In the genomic region with DNA sequence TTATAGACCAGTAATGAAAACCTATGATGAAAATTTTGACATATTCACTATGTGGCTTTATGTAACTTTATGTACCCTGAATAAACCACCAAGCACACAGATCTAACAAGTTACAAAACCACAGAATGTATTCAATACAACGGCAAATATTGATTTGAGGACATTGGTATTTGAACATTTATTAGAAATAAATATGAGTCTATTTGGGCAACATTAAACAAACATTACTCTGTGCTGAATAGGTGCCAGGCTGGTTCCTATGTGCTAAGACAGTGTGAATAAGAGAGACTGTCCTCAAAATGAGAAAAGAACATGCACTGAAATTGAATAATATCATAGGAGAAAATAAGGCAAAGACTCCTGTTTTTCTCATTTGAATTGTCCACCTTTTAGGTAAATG, we compare ENCODE assay signal across 19 cellular contexts.
DNase-seq lines count a peak whose midpoint lies in the region; ATAC-seq, FAIRE-seq and TF ChIP-seq lines count a peak whose summit lies in the region.
"Had no signal": no experiment of that assay in that cellular context is flagged by ENCODE, and none has a peak within 500 bp of the region (broad histone marks: within the 10 kb centered on the region; RNA-seq: fewer than 3 reads in every experiment).

No MANE protein-coding gene starts in this region.

- no peak for TF ChIP-seq CTCF in 22Rv1 (IDR thresholded peaks at IDR 0.05)

- FAIRE-seq in RCC 7860 (lab: Jason Lieb, UNC) = no peak
- FAIRE-seq: GM19239, H54, HepG2, HTR-8/SVneo had no signal

- no peak for ATAC-seq in GM21360 (IDR thresholded peaks at IDR 0.05; ENCODE audit: unreplicated experiment)
- ATAC-seq: HCT116, HepG2 had no signal

- H3K27ac ChIP-seq in 22Rv1 = peak overlapping the region; percentile 74

- DNase-seq in NCI-H1092 treated with DMSO at 0.1 percent for 48 hours (lab: John Stamatoyannopoulos, UW) (peak; percentile 72), NCI-H1092 (lab: John Stamatoyannopoulos, UW) (no peak), NCI-H1930 (lab: John Stamatoyannopoulos, UW) (peak; percentile 90), NCI-H774 (lab: John Stamatoyannopoulos, UW) (peak; percentile 47), RCC 7860 (ENCODE audit: low spot score) (no peak), LoVo (ENCODE audit: low spot score) (no peak)
- DNase-seq: ACHN; C1 segment of cervical spinal cord; Calu3; CD4-positive, alpha-beta T cell; DND-41; GDM1 had no signal

Comparison
In these comparisons a context has a peak if more than half of its experiments do, and no peak if none do; other contexts are left out.
1. DNase-seq: peak in NCI-H1092 treated with DMSO at 0.1 percent for 48 hours (single experiment), NCI-H1930 (2 of 2) and NCI-H774 (single experiment); none in NCI-H1092 (single experiment), RCC 7860 (single experiment) and LoVo (single experiment).